In genomic region chr1:175572932-175573871, GRCh38 we compare ENCODE assay signal across 11 cellular contexts.
DNase-seq lines count a peak whose midpoint lies in the region; ATAC-seq and TF ChIP-seq lines count a peak whose summit lies in the region.
"Had no signal": no experiment of that assay in that cellular context is flagged by ENCODE, and none has a peak within 500 bp of the region (broad histone marks: within the 10 kb centered on the region; RNA-seq: fewer than 3 reads in every experiment).

No MANE protein-coding gene starts in this region.

- TF ChIP-seq CTCF in HEK293 (tag by site-specific recombination; IDR thresholded peaks at IDR 0.05) = no peak
- TF ChIP-seq CTCF in omental fat pad (IDR thresholded peaks at IDR 0.05) = no peak
- no peak for TF ChIP-seq CTCF in prostate gland (IDR thresholded peaks at IDR 0.05)

- H3K9me3 ChIP-seq in HEK293 (ENCODE audit: control insufficient read depth, insufficient read depth, low read depth, low read length) (no peaks in the 10 kb centered on the region), prostate gland (no peaks in the 10 kb centered on the region)

- H3K27me3 ChIP-seq in prostate gland (replicated peaks; ENCODE audit: insufficient read depth) = no peaks in the 10 kb centered on the region

- POLR2A ChIA-PET in HEK293 (lab: Yijun Ruan, JAX) = no interaction called here

- CTCF ChIA-PET in HEK293 (lab: Yijun Ruan, JAX) = interaction anchor here (0.5 kb wide), 1 partner anchor 108 kb away, joined by 4 read pairs; no protein-coding TSS in a partner anchor

- H3K27ac ChIP-seq in HEK293 (ENCODE audit: extremely low read depth, low read depth, low read length) (peak overlapping the region; percentile 9; the same call in 1 of the 2 replicates), prostate gland (no peak overlapping the region)
- H3K27ac ChIP-seq: foreskin keratinocyte had no signal

- H3K36me3 ChIP-seq in HEK293 (ENCODE audit: control insufficient read depth in 2 of 2, insufficient read depth in 1 of 2, low read length in 2 of 2) (no peaks in the 10 kb centered on the region), prostate gland (no peaks in the 10 kb centered on the region)

- peak; percentile 39 for DNase-seq in NCI-H2107 (lab: John Stamatoyannopoulos, UW)
- DNase-seq in SHP77 (lab: John Stamatoyannopoulos, UW) = peak; percentile 83 to 87
- DNase-seq in omental fat pad (ENCODE audit: low spot score) = peak; percentile 30
- DNase-seq in prostate gland (ENCODE audit: low spot score) = no peak
- DNase-seq: kidney had no signal

- peaks cover 6% of the 10 kb centered on the region for H3K4me1 ChIP-seq in HEK293 (ENCODE audit: control insufficient read depth, insufficient read depth, low read length)
- H3K4me1 ChIP-seq in prostate gland (replicated peaks) = no peaks in the 10 kb centered on the region
- H3K4me1 ChIP-seq: foreskin keratinocyte had no signal

- intact Hi-C loops in prostate gland (cut with DNase I) = no loop called here

- ATAC-seq in omental fat pad (ENCODE audit: low FRiP score) = peak; percentile 74
- no peak for ATAC-seq in esophagus mucosa
- ATAC-seq in HG02970 (IDR thresholded peaks at IDR 0.05; ENCODE audit: low FRiP score, unreplicated experiment) = no peak
- ATAC-seq in GM21360 (IDR thresholded peaks at IDR 0.05; ENCODE audit: unreplicated experiment) = no peak
- ATAC-seq: foreskin keratinocyte, GM23338 had no signal

- no peak for TF ChIP-seq POLR2A in prostate gland (IDR thresholded peaks at IDR 0.05)

- H3K4me3 ChIP-seq in HEK293 (ENCODE audit: low read depth, low read length) = no peak overlapping the region
- H3K4me3 ChIP-seq in prostate gland = no peak overlapping the region
- H3K4me3 ChIP-seq: GM23338 had no signal

- 14% methylated on average over 11 of the region's 11 CpGs for WGBS in prostate gland

TF ChIP-seq in HEK293, 187 proteins besides CTCF, POLR2A, EP300 and RAD21 (continues in another document):
- peak; percentile 88 for TF ChIP-seq KLF10 (tag by site-specific recombination; IDR thresholded peaks at IDR 0.05)
- TF ChIP-seq, protein P1, sequence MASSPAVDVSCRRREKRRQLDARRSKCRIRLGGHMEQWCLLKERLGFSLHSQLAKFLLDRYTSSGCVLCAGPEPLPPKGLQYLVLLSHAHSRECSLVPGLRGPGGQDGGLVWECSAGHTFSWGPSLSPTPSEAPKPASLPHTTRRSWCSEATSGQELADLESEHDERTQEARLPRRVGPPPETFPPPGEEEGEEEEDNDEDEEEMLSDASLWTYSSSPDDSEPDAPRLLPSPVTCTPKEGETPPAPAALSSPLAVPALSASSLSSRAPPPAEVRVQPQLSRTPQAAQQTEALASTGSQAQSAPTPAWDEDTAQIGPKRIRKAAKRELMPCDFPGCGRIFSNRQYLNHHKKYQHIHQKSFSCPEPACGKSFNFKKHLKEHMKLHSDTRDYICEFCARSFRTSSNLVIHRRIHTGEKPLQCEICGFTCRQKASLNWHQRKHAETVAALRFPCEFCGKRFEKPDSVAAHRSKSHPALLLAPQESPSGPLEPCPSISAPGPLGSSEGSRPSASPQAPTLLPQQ (tag by site-specific recombination; IDR thresholded peaks at IDR 0.05) = peak; percentile 89
- TF ChIP-seq ZEB2 (tag by site-specific recombination; IDR thresholded peaks at IDR 0.05) = peak; percentile 94
- 0 out of 2 replicates have a peak, but pooled peaks have one; percentile 60 for TF ChIP-seq ZNF561 (tag by site-specific recombination; IDR thresholded peaks at IDR 0.05; ENCODE audit: borderline replicate concordance)
- peak; percentile 69; the same call in 1 of the 2 replicates for TF ChIP-seq KLF7 (tag by site-specific recombination; IDR thresholded peaks at IDR 0.05; ENCODE audit: borderline replicate concordance)
- peak; percentile 83 for TF ChIP-seq ZNF488 (tag by site-specific recombination; IDR thresholded peaks at IDR 0.05)
- TF ChIP-seq ZSCAN30 (tag by site-specific recombination; IDR thresholded peaks at IDR 0.05) = peak; percentile 76; the same call in 1 of the 2 replicates
- TF ChIP-seq, protein P2, sequence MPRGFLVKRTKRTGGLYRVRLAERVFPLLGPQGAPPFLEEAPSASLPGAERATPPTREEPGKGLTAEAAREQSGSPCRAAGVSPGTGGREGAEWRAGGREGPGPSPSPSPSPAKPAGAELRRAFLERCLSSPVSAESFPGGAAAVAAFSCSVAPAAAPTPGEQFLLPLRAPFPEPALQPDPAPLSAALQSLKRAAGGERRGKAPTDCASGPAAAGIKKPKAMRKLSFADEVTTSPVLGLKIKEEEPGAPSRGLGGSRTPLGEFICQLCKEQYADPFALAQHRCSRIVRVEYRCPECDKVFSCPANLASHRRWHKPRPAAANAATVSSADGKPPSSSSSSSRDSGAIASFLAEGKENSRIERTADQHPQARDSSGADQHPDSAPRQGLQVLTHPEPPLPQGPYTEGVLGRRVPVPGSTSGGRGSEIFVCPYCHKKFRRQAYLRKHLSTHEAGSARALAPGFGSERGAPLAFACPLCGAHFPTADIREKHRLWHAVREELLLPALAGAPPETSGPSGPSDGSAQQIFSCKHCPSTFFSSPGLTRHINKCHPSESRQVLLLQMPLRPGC (tag by site-specific recombination; IDR thresholded peaks at IDR 0.05) = no peak
- peak; percentile 79 for TF ChIP-seq ZNF610 (tag by site-specific recombination; IDR thresholded peaks at IDR 0.05; ENCODE audit: borderline replicate concordance)
- no peak for TF ChIP-seq ZNF19 (tag by site-specific recombination; IDR thresholded peaks at IDR 0.05; ENCODE audit: low read depth)
- TF ChIP-seq ZNF16 (tag by site-specific recombination; IDR thresholded peaks at IDR 0.05; ENCODE audit: low read depth) = no peak
- TF ChIP-seq ZBTB8A (tag by site-specific recombination; IDR thresholded peaks at IDR 0.05) = peak; percentile 86
- peak; percentile 87 for TF ChIP-seq ZNF558 (tag by site-specific recombination; IDR thresholded peaks at IDR 0.05)
- TF ChIP-seq ZNF140 (tag by site-specific recombination; IDR thresholded peaks at IDR 0.05) = no peak
- no peak for TF ChIP-seq ZNF626 (tag by site-specific recombination; IDR thresholded peaks at IDR 0.05)
- TF ChIP-seq, protein P3, sequence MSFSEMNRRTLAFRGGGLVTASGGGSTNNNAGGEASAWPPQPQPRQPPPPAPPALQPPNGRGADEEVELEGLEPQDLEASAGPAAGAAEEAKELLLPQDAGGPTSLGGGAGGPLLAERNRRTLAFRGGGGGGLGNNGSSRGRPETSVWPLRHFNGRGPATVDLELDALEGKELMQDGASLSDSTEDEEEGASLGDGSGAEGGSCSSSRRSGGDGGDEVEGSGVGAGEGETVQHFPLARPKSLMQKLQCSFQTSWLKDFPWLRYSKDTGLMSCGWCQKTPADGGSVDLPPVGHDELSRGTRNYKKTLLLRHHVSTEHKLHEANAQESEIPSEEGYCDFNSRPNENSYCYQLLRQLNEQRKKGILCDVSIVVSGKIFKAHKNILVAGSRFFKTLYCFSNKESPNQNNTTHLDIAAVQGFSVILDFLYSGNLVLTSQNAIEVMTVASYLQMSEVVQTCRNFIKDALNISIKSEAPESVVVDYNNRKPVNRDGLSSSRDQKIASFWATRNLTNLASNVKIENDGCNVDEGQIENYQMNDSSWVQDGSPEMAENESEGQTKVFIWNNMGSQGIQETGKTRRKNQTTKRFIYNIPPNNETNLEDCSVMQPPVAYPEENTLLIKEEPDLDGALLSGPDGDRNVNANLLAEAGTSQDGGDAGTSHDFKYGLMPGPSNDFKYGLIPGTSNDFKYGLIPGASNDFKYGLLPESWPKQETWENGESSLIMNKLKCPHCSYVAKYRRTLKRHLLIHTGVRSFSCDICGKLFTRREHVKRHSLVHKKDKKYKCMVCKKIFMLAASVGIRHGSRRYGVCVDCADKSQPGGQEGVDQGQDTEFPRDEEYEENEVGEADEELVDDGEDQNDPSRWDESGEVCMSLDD (tag by site-specific recombination; IDR thresholded peaks at IDR 0.05) = 0 out of 2 replicates have a peak, but pooled peaks have one; percentile 43
- peak; percentile 95 for TF ChIP-seq ZBTB44 (tag by site-specific recombination; IDR thresholded peaks at IDR 0.05)
- peak; percentile 99 for TF ChIP-seq SCRT2 (tag by site-specific recombination; IDR thresholded peaks at IDR 0.05)
- TF ChIP-seq, protein P4, sequence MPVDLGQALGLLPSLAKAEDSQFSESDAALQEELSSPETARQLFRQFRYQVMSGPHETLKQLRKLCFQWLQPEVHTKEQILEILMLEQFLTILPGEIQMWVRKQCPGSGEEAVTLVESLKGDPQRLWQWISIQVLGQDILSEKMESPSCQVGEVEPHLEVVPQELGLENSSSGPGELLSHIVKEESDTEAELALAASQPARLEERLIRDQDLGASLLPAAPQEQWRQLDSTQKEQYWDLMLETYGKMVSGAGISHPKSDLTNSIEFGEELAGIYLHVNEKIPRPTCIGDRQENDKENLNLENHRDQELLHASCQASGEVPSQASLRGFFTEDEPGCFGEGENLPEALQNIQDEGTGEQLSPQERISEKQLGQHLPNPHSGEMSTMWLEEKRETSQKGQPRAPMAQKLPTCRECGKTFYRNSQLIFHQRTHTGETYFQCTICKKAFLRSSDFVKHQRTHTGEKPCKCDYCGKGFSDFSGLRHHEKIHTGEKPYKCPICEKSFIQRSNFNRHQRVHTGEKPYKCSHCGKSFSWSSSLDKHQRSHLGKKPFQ (tag by site-specific recombination; IDR thresholded peaks at IDR 0.05) = peak; percentile 59
